ENCODE assay signal across 1 cellular context in the genomic region with DNA sequence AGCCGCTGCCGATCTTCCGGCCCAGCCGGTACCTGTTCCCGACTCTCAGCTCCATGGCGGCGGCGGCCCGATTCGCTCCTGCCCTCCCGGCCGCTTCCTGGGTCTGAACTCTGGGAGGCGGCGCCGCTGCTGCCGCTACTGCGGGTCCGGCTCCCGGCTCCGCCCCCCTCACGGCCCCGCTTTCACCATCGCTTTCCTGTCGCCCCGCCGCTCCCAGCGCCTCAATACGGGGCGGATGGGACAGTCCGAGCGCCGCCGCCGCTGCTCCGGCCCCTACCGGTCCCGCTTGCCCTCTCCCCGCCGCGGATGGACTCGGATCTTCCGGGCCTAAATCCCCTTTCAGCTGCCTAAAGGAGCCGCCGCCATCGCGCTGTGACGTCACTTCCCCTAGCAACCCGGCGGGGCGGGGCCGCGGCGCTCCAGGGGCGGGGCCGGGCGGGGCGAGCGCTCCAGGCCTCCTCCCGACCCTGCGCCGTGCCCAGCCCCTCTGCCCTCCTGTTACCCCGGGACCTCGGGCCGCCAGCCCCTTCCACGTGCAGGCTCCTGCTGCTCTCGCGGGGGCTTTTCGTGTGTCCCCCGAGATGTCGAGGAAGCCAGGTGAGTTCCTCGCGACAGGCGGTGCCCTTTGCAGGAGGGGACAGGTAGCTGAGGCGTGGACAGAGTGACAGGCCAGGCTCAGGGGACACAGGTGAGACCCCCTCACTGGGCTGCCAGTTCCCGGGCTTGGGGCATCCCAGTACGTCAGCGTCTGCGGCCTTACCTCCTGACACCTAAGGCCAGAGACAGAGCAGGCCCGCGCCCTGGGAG.
TF ChIP-seq lines count a peak whose summit lies in the region.

A gene (minus strand): TSS at position 374 of the 807 bp plus-strand sequence. CDS start 319 bp downstream, at position 55.

TF ChIP-seq in K562, 482 proteins besides CTCF, POLR2A, EP300 and RAD21 (continued from another document and continues in another):
- TF ChIP-seq, protein P1, sequence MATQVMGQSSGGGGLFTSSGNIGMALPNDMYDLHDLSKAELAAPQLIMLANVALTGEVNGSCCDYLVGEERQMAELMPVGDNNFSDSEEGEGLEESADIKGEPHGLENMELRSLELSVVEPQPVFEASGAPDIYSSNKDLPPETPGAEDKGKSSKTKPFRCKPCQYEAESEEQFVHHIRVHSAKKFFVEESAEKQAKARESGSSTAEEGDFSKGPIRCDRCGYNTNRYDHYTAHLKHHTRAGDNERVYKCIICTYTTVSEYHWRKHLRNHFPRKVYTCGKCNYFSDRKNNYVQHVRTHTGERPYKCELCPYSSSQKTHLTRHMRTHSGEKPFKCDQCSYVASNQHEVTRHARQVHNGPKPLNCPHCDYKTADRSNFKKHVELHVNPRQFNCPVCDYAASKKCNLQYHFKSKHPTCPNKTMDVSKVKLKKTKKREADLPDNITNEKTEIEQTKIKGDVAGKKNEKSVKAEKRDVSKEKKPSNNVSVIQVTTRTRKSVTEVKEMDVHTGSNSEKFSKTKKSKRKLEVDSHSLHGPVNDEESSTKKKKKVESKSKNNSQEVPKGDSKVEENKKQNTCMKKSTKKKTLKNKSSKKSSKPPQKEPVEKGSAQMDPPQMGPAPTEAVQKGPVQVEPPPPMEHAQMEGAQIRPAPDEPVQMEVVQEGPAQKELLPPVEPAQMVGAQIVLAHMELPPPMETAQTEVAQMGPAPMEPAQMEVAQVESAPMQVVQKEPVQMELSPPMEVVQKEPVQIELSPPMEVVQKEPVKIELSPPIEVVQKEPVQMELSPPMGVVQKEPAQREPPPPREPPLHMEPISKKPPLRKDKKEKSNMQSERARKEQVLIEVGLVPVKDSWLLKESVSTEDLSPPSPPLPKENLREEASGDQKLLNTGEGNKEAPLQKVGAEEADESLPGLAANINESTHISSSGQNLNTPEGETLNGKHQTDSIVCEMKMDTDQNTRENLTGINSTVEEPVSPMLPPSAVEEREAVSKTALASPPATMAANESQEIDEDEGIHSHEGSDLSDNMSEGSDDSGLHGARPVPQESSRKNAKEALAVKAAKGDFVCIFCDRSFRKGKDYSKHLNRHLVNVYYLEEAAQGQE (CRISPR knock-in tag; IDR thresholded peaks at IDR 0.05; ENCODE audit: low read depth): no peak
- no peak for TF ChIP-seq CBFA2T2 (conservative IDR thresholded peaks at IDR 0.05)
- TF ChIP-seq, protein P2, sequence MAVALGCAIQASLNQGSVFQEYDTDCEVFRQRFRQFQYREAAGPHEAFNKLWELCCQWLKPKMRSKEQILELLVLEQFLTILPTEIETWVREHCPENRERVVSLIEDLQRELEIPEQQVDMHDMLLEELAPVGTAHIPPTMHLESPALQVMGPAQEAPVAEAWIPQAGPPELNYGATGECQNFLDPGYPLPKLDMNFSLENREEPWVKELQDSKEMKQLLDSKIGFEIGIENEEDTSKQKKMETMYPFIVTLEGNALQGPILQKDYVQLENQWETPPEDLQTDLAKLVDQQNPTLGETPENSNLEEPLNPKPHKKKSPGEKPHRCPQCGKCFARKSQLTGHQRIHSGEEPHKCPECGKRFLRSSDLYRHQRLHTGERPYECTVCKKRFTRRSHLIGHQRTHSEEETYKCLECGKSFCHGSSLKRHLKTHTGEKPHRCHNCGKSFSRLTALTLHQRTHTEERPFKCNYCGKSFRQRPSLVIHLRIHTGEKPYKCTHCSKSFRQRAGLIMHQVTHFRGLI (CRISPR knock-in tag; IDR thresholded peaks at IDR 0.05): no peak
- TF ChIP-seq, protein P3, sequence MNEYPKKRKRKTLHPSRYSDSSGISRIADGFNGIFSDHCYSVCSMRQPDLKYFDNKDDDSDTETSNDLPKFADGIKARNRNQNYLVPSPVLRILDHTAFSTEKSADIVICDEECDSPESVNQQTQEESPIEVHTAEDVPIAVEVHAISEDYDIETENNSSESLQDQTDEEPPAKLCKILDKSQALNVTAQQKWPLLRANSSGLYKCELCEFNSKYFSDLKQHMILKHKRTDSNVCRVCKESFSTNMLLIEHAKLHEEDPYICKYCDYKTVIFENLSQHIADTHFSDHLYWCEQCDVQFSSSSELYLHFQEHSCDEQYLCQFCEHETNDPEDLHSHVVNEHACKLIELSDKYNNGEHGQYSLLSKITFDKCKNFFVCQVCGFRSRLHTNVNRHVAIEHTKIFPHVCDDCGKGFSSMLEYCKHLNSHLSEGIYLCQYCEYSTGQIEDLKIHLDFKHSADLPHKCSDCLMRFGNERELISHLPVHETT (CRISPR knock-in tag; conservative IDR thresholded peaks at IDR 0.05 in 1 of 2, IDR thresholded peaks at IDR 0.05 in 1 of 2): 0 out of 4 replicates have a peak, but pooled peaks of 1 of the 2 experiments have one; percentile 70
- TF ChIP-seq ZNF57 (CRISPR knock-in tag; IDR thresholded peaks at IDR 0.05): no peak
- no peak for TF ChIP-seq ZNF830 (CRISPR knock-in tag; IDR thresholded peaks at IDR 0.05)
- peak; percentile 84 for TF ChIP-seq SPI1 (IDR thresholded peaks at IDR 0.05; ENCODE audit: borderline replicate concordance, low read depth, low read length)
- TF ChIP-seq ARHGAP35 (IDR thresholded peaks at IDR 0.05; ENCODE audit: partially characterized antibody): no peak
- no peak for TF ChIP-seq CREBBP (IDR thresholded peaks at IDR 0.05; ENCODE audit: low read depth, low read length)
- TF ChIP-seq ZNF507 (tag; conservative IDR thresholded peaks at IDR 0.05): no peak
- no peak for TF ChIP-seq NCOA6 (IDR thresholded peaks at IDR 0.05)
- no peak for TF ChIP-seq DMBX1 (CRISPR knock-in tag; IDR thresholded peaks at IDR 0.05; ENCODE audit: borderline replicate concordance)
- TF ChIP-seq, protein P4, sequence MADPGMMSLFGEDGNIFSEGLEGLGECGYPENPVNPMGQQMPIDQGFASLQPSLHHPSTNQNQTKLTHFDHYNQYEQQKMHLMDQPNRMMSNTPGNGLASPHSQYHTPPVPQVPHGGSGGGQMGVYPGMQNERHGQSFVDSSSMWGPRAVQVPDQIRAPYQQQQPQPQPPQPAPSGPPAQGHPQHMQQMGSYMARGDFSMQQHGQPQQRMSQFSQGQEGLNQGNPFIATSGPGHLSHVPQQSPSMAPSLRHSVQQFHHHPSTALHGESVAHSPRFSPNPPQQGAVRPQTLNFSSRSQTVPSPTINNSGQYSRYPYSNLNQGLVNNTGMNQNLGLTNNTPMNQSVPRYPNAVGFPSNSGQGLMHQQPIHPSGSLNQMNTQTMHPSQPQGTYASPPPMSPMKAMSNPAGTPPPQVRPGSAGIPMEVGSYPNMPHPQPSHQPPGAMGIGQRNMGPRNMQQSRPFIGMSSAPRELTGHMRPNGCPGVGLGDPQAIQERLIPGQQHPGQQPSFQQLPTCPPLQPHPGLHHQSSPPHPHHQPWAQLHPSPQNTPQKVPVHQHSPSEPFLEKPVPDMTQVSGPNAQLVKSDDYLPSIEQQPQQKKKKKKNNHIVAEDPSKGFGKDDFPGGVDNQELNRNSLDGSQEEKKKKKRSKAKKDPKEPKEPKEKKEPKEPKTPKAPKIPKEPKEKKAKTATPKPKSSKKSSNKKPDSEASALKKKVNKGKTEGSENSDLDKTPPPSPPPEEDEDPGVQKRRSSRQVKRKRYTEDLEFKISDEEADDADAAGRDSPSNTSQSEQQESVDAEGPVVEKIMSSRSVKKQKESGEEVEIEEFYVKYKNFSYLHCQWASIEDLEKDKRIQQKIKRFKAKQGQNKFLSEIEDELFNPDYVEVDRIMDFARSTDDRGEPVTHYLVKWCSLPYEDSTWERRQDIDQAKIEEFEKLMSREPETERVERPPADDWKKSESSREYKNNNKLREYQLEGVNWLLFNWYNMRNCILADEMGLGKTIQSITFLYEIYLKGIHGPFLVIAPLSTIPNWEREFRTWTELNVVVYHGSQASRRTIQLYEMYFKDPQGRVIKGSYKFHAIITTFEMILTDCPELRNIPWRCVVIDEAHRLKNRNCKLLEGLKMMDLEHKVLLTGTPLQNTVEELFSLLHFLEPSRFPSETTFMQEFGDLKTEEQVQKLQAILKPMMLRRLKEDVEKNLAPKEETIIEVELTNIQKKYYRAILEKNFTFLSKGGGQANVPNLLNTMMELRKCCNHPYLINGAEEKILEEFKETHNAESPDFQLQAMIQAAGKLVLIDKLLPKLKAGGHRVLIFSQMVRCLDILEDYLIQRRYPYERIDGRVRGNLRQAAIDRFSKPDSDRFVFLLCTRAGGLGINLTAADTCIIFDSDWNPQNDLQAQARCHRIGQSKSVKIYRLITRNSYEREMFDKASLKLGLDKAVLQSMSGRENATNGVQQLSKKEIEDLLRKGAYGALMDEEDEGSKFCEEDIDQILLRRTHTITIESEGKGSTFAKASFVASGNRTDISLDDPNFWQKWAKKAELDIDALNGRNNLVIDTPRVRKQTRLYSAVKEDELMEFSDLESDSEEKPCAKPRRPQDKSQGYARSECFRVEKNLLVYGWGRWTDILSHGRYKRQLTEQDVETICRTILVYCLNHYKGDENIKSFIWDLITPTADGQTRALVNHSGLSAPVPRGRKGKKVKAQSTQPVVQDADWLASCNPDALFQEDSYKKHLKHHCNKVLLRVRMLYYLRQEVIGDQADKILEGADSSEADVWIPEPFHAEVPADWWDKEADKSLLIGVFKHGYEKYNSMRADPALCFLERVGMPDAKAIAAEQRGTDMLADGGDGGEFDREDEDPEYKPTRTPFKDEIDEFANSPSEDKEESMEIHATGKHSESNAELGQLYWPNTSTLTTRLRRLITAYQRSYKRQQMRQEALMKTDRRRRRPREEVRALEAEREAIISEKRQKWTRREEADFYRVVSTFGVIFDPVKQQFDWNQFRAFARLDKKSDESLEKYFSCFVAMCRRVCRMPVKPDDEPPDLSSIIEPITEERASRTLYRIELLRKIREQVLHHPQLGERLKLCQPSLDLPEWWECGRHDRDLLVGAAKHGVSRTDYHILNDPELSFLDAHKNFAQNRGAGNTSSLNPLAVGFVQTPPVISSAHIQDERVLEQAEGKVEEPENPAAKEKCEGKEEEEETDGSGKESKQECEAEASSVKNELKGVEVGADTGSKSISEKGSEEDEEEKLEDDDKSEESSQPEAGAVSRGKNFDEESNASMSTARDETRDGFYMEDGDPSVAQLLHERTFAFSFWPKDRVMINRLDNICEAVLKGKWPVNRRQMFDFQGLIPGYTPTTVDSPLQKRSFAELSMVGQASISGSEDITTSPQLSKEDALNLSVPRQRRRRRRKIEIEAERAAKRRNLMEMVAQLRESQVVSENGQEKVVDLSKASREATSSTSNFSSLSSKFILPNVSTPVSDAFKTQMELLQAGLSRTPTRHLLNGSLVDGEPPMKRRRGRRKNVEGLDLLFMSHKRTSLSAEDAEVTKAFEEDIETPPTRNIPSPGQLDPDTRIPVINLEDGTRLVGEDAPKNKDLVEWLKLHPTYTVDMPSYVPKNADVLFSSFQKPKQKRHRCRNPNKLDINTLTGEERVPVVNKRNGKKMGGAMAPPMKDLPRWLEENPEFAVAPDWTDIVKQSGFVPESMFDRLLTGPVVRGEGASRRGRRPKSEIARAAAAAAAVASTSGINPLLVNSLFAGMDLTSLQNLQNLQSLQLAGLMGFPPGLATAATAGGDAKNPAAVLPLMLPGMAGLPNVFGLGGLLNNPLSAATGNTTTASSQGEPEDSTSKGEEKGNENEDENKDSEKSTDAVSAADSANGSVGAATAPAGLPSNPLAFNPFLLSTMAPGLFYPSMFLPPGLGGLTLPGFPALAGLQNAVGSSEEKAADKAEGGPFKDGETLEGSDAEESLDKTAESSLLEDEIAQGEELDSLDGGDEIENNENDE (IDR thresholded peaks at IDR 0.05; ENCODE audit: low read depth, low read length): no peak
- TF ChIP-seq, protein P5, sequence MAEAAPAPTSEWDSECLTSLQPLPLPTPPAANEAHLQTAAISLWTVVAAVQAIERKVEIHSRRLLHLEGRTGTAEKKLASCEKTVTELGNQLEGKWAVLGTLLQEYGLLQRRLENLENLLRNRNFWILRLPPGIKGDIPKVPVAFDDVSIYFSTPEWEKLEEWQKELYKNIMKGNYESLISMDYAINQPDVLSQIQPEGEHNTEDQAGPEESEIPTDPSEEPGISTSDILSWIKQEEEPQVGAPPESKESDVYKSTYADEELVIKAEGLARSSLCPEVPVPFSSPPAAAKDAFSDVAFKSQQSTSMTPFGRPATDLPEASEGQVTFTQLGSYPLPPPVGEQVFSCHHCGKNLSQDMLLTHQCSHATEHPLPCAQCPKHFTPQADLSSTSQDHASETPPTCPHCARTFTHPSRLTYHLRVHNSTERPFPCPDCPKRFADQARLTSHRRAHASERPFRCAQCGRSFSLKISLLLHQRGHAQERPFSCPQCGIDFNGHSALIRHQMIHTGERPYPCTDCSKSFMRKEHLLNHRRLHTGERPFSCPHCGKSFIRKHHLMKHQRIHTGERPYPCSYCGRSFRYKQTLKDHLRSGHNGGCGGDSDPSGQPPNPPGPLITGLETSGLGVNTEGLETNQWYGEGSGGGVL (CRISPR knock-in tag; IDR thresholded peaks at IDR 0.05): no peak
- no peak for TF ChIP-seq SRSF9 (IDR thresholded peaks at IDR 0.05; ENCODE audit: borderline replicate concordance, low read depth, low read length)
- no peak for TF ChIP-seq ZNF239 (CRISPR knock-in tag; IDR thresholded peaks at IDR 0.05)
- TF ChIP-seq, protein P6, sequence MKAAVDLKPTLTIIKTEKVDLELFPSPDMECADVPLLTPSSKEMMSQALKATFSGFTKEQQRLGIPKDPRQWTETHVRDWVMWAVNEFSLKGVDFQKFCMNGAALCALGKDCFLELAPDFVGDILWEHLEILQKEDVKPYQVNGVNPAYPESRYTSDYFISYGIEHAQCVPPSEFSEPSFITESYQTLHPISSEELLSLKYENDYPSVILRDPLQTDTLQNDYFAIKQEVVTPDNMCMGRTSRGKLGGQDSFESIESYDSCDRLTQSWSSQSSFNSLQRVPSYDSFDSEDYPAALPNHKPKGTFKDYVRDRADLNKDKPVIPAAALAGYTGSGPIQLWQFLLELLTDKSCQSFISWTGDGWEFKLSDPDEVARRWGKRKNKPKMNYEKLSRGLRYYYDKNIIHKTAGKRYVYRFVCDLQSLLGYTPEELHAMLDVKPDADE (conservative IDR thresholded peaks at IDR 0.05; ENCODE audit: control insufficient read depth, low read depth, low read length): 0 out of 2 replicates have a peak, but pooled peaks have one; percentile 38
- TF ChIP-seq L3MBTL2 (IDR thresholded peaks at IDR 0.05): peak; percentile 65; the same call in 1 of the 2 replicates
- no peak for TF ChIP-seq FOXK2 (conservative IDR thresholded peaks at IDR 0.05 in 1 of 2, IDR thresholded peaks at IDR 0.05 in 1 of 2; ENCODE audit: low read depth in 2 of 2)
- TF ChIP-seq U2AF2 (optimal IDR thresholded peaks at IDR 0.05; ENCODE audit: low read depth, low read length): no peak
- peak; percentile 47 for TF ChIP-seq EGR1 (conservative IDR thresholded peaks at IDR 0.05)
- TF ChIP-seq, protein P7, sequence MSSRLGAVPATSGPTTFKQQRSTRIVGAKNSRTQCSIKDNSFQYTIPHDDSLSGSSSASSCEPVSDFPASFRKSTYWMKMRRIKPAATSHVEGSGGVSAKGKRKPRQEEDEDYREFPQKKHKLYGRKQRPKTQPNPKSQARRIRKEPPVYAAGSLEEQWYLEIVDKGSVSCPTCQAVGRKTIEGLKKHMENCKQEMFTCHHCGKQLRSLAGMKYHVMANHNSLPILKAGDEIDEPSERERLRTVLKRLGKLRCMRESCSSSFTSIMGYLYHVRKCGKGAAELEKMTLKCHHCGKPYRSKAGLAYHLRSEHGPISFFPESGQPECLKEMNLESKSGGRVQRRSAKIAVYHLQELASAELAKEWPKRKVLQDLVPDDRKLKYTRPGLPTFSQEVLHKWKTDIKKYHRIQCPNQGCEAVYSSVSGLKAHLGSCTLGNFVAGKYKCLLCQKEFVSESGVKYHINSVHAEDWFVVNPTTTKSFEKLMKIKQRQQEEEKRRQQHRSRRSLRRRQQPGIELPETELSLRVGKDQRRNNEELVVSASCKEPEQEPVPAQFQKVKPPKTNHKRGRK (tag; IDR thresholded peaks at IDR 0.05): no peak
- no peak for TF ChIP-seq XRCC3 (IDR thresholded peaks at IDR 0.05)
